7 cellular contexts compared by ENCODE assay signal in the genomic region with DNA sequence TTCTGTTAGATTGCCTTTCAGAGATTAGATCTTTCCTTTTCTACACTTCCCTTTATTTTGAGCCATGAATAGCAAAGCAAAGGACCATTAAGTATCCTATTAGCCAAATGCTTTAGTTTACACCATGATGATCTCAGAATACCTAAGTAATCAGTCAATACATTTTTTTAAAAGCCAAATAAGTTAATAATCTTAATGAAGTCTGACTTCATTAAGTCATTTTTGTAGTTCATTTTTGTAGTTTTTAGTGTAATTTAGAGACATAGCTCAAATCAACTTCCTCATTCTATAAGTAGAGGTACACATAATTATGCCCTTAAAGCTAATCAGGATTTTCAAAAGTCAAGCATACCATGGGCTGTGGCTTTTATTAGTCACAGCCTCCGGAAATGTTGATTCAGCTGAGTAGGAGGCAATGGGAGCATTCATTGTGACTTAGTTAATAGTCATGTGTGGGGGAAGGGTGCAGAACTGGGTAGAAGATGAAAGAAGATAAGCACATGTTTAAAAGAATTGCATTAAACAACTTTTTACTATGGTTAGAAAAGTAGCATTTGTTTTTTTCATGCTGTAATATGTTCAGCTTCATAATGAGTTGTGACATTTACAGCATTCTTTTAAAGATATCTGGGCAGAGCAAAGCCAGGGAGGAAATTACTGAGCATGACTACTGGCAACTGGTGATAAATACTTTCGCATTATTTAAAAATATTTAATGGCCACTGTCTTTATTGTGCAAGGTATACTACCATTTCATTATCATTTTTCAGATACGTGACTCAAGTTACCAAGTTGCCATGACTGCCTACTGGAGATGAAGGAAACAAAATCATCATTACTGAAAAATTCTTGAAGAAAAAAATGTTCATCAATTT. TPM values are rescaled to one million over a fixed set of nuclear protein-coding genes. Genes with fewer than 3 reads are reported as not detected.
A peak's percentile ranks its signal among the peaks of the same experiment; 100 is the strongest.
DNase-seq lines count a peak whose midpoint lies in the region; ATAC-seq, FAIRE-seq and TF ChIP-seq lines count a peak whose summit lies in the region.

No MANE protein-coding gene starts in this region.

- no peaks in the 10 kb centered on the region for H3K79me2 ChIP-seq in PC-3 (ENCODE audit: low read length)

- H3K27ac ChIP-seq in PC-3 (ENCODE audit: low read length), result peak overlapping the region; percentile 91

- no TSS peak for BruUV-seq in PC-3 (replicated peaks; lab: Mats Ljungman, UMichigan)

- POLR2A ChIA-PET in PC-3 (lab: Charles Lee; ENCODE audit: unreplicated experiment), result interaction anchor here (0.6 kb wide), 1 partner anchor 293 kb away, joined by 7 read pairs; no protein-coding TSS in a partner anchor

- intact Hi-C loops in PC-3 (cut with micrococcal nuclease), result loop anchor here (1.0 to 5.0 kb wide), 6 partner anchors 19 to 433 kb away; a partner anchor contains a TSS
- intact Hi-C loops in left cardiac atrium (cut with DNase I), result no loop called here

- CTCF ChIA-PET in PC-3 (lab: Charles Lee), result interaction anchor here (0.5 to 1.6 kb wide), 2 partner anchors 58 to 1055 kb away, joined by 3 to 5 read pairs; a partner anchor contains a TSS

- ATAC-seq in GM18861 (IDR thresholded peaks at IDR 0.05; ENCODE audit: unreplicated experiment) (peak; percentile 95), HG03103 (IDR thresholded peaks at IDR 0.05; ENCODE audit: low read depth, unreplicated experiment) (peak; percentile 74), PC-3 (peak; percentile 98), left cardiac atrium (peak; percentile 67 to 96)

- no peaks in the 10 kb centered on the region for H3K9me3 ChIP-seq in PC-3 (ENCODE audit: low read length)

- FAIRE-seq in D721Med (lab: Jason Lieb, UNC), result no peak

- H3K4me2 ChIP-seq in PC-3 (ENCODE audit: low read length), result peak overlapping the region; percentile 73

- H3K4me1 ChIP-seq in PC-3 (ENCODE audit: insufficient read depth, low read length), result peaks cover 26% of the 10 kb centered on the region

- H3K36me3 ChIP-seq in PC-3 (ENCODE audit: low read depth, low read length), result no peaks in the 10 kb centered on the region

- H4K20me1 ChIP-seq in PC-3 (ENCODE audit: low read length), result no peaks in the 10 kb centered on the region

- H3F3A ChIP-seq in PC-3 (ENCODE audit: low read length, unreplicated experiment), result peaks cover 4% of the 10 kb centered on the region

- peak overlapping the region; percentile 52; the same call in 1 of the 2 replicates for H2AFZ ChIP-seq in PC-3 (ENCODE audit: low read length)

- TF ChIP-seq CTCF in PC-3 (conservative IDR thresholded peaks at IDR 0.05; ENCODE audit: low read depth, low read length) (no peak), D721Med (IDR thresholded peaks at IDR 0.05; ENCODE audit: insufficient read depth, missing control alignments) (no peak)

- no peaks in the 10 kb centered on the region for H3K27me3 ChIP-seq in PC-3 (ENCODE audit: low read length)

- no peaks in the 10 kb centered on the region for H3K9me2 ChIP-seq in PC-3 (replicated peaks; ENCODE audit: low read length)

- peak overlapping the region; percentile 37 for H3K9ac ChIP-seq in PC-3 (ENCODE audit: low read length)

- peak overlapping the region; percentile 22; the same call in 1 of the 2 replicates for H3K4me3 ChIP-seq in PC-3 (ENCODE audit: low read length)

- DNase-seq in PC-3, result peak; percentile 96
- DNase-seq in activated T-helper 1 cell treated with Interleukin-2 at 50 U/mL for 16 hours (ENCODE audit: low read depth), result peak; percentile 21
- peak; percentile 30 for DNase-seq in left cardiac atrium
- DNase-seq in stimulated activated CD4-positive, alpha-beta T cell treated with anti-CD3 and anti-CD28 coated beads, Interleukin-1b, Interleukin-23, amount 100 ng/mL, for 48 hours, result peak; percentile 85
- no peak for DNase-seq in D721Med (ENCODE audit: insufficient read length, low spot score)

RNA-seq across cellular contexts. Expression of a gene that starts 57.3 kb away (rescaled TPM):
- total RNA-seq in PC-3 (2014; rRNA removed) (27.0 and 28.6 TPM in 2 replicates), left cardiac atrium (10 to 100 TPM; 11.0 to 21.5 TPM)
